21 cellular contexts compared by ENCODE assay signal in the genomic region with DNA sequence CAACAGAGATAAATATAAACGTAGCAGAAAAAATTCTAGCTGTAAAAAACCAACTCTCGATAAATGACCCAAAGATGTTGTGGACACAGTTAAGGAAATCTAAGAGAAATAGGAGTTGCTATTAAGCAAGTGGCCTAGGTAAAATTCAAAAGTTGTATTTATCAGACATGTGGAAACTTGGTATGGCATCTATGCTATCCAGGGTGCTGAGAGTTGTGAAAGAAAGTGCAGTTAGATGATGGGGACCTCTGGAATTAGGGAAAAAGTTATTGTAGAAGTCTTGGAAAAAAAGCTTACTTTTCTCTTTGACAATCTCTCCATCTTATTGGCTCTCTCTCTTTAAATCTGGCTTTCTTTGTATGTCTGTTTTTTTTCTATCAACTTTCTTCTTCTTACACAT.
A peak's percentile ranks its signal among the peaks of the same experiment; 100 is the strongest.
DNase-seq lines count a peak whose midpoint lies in the region; ATAC-seq and TF ChIP-seq lines count a peak whose summit lies in the region.
"Had no signal": no experiment of that assay in that cellular context is flagged by ENCODE, and none has a peak within 500 bp of the region (broad histone marks: within the 10 kb centered on the region; RNA-seq: fewer than 3 reads in every experiment).

No MANE protein-coding gene starts in this region.

- no peaks in the 10 kb centered on the region; the same call in 1 of the 2 replicates for H3K27me3 Mint-ChIP-seq in HFFc6 (ENCODE audit: insufficient read depth)
- H3K27me3 Mint-ChIP-seq: CD4-positive, CD25-positive, alpha-beta regulatory T cell had no signal

- H3K9me3 Mint-ChIP-seq in HFFc6: peaks cover 12% of the 10 kb centered on the region; the same call in 1 of the 2 replicates

- DNase-seq in EH (ENCODE audit: low read depth) (peak; percentile 27), HFFc6 (peak; percentile 1), astrocyte of the hippocampus (ENCODE audit: low read depth, low spot score) (peak; percentile 6), fibroblast of pulmonary artery (ENCODE audit: low read depth) (peak; percentile 1), DMS114 treated with DMSO at 0.1 percent for 48 hours (lab: John Stamatoyannopoulos, UW; ENCODE audit: unreplicated experiment) (no peak)
- no peak for DNase-seq in activated effector memory CD4-positive, alpha-beta T cell treated with Interleukin-2 at 50 U/mL for 16 hours
- DNase-seq: CD4-positive, CD25-positive, alpha-beta regulatory T cell; Kasumi-1; NCI-H1092 treated with DMSO at 0.1 percent for 48 hours; NCI-H1436; NCI-H187; NCI-H2081 treated with DMSO at 0.1 percent for 48 hours; NCI-H2171; NCI-H226; NCI-H510A; NCI-H69; SHP77 treated with DMSO at 0.1 percent for 48 hours had no signal

- no peaks in the 10 kb centered on the region for H3K4me1 Mint-ChIP-seq in HFFc6 (ENCODE audit: low read depth)
- H3K4me1 Mint-ChIP-seq: CD4-positive, CD25-positive, alpha-beta regulatory T cell had no signal

- no peak overlapping the region for H3K4me3 Mint-ChIP-seq in HFFc6
- H3K4me3 Mint-ChIP-seq: CD4-positive, CD25-positive, alpha-beta regulatory T cell had no signal

- ATAC-seq in GM21390 (IDR thresholded peaks at IDR 0.05; ENCODE audit: unreplicated experiment): no peak
- ATAC-seq: K562, Panc1 had no signal

- no peak overlapping the region for H3K4me3 ChIP-seq in fibroblast of pulmonary artery (replicated peaks; ENCODE audit: low read depth, low read length)
- H3K4me3 ChIP-seq: BLaER1, K562 had no signal

- no peak overlapping the region for H3K27ac Mint-ChIP-seq in HFFc6
- H3K27ac Mint-ChIP-seq: CD4-positive, CD25-positive, alpha-beta regulatory T cell had no signal

- no peak for TF ChIP-seq CTCF in HFFc6 (IDR thresholded peaks at IDR 0.05)
- no peak for TF ChIP-seq CTCF in fibroblast of pulmonary artery (IDR thresholded peaks at IDR 0.05; ENCODE audit: low read length, missing control alignments)

- no peaks in the 10 kb centered on the region for H3K36me3 Mint-ChIP-seq in HFFc6 (ENCODE audit: low read depth)
- H3K36me3 Mint-ChIP-seq: CD4-positive, CD25-positive, alpha-beta regulatory T cell had no signal

Comparison
In these comparisons a context has a peak if more than half of its experiments do, and no peak if none do; other contexts are left out.
1. DNase-seq: peak in EH (single experiment), HFFc6 (single experiment), astrocyte of the hippocampus (single experiment) and fibroblast of pulmonary artery (single experiment); none in DMS114 treated with DMSO at 0.1 percent for 48 hours (single experiment) and activated effector memory CD4-positive, alpha-beta T cell treated with Interleukin-2 at 50 U/mL for 16 hours (single experiment).